ENCODE assay signal across 33 cellular contexts in genomic region chr13:66266348-66266747, GRCh38.
"Had no signal": no experiment of that assay in that cellular context is flagged by ENCODE, and none has a peak within 500 bp of the region (broad histone marks: within the 10 kb centered on the region; RNA-seq: fewer than 3 reads in every experiment).

No MANE protein-coding gene starts in this region.

- H3K36me3 ChIP-seq: adrenal gland, ascending aorta, brain microvascular endothelial cell, breast epithelium, cardiac muscle cell had no signal

- H3K27me3 ChIP-seq: adrenal gland, ascending aorta, body of pancreas, brain microvascular endothelial cell, breast epithelium, cardiac muscle cell had no signal

- H3K27ac ChIP-seq: adrenal gland, ascending aorta, body of pancreas, brain microvascular endothelial cell, breast epithelium, cardiac muscle cell had no signal

- H3K4me1 ChIP-seq: adrenal gland, ascending aorta, body of pancreas, breast epithelium had no signal

- FAIRE-seq: astrocyte, bronchial epithelial cell had no signal

- H3K4me3 ChIP-seq: adrenal gland, ascending aorta, body of pancreas, breast epithelium, cardiac muscle cell had no signal

- H3K9me3 ChIP-seq: adrenal gland, ascending aorta, body of pancreas, breast epithelium had no signal

- ATAC-seq: activated naive CD4-positive, alpha-beta T cell treated with anti-CD3 and anti-CD28 coated beads, Interleukin-2, amount 50 U/mL, for 72 hours; activated naive CD8-positive, alpha-beta T cell treated with anti-CD3 and anti-CD28 coated beads, Interleukin-2, amount 50 U/mL, for 24 hours; activated T-cell treated with anti-CD3 and anti-CD28 coated beads, Interleukin-2, amount 50 U/mL, for 4 hours; activated T-cell treated with anti-CD3 and anti-CD28 coated beads, Interleukin-2, amount 50 U/mL, for 72 hours; activated T-helper 17 cell treated with anti-CD3 and anti-CD28 coated beads, Interleukin-2, amount 50 U/mL, for 72 hours; body of pancreas had no signal

- DNase-seq: activated effector memory CD4-positive, alpha-beta T cell treated with anti-CD3 and anti-CD28 coated beads, Interleukin-2, amount 50 U/mL, for 16 hours; activated effector memory CD4-positive, alpha-beta T cell treated with Interleukin-2 at 50 U/mL for 16 hours; activated gamma-delta T cell; activated gamma-delta T cell treated with Interleukin-2 at 50 U/mL for 16 hours; activated naive CD4-positive, alpha-beta T cell; activated naive CD4-positive, alpha-beta T cell treated with anti-CD3 and anti-CD28 coated beads for 36 hours; activated naive CD4-positive, alpha-beta T cell treated with anti-CD3 and anti-CD28 coated beads, Interleukin-2, amount 10 ng/mL, durations not matched to agents 7 days and 5 days; activated naive CD4-positive, alpha-beta T cell treated with anti-CD3 and anti-CD28 coated beads, Interleukin-2, amount 50 U/mL, for 16 hours; activated naive CD4-positive, alpha-beta T cell treated with Interleukin-2 at 50 U/mL for 16 hours; activated naive CD8-positive, alpha-beta T cell treated with anti-CD3 and anti-CD28 coated beads for 36 hours; activated naive CD8-positive, alpha-beta T cell treated with anti-CD3 and anti-CD28 coated beads, Interleukin-2, amount 10 ng/mL, durations not matched to agents 7 days and 5 days; activated naive CD8-positive, alpha-beta T cell treated with anti-CD3 and anti-CD28 coated beads, Interleukin-2, amount 50 U/mL, for 24 hours; activated T-cell treated with anti-CD3 and anti-CD28 coated beads, Interleukin-2, amount 50 U/mL, for 24 hours; activated T-cell treated with anti-CD3 and anti-CD28 coated beads, Interleukin-2, amount 50 U/mL, for 4 hours; activated T-cell treated with anti-CD3 and anti-CD28 coated beads, Interleukin-2, amount 50 U/mL, for 48 hours; activated T-cell treated with anti-CD3 and anti-CD28 coated beads, Interleukin-2, amount 50 U/mL, for 72 hours; adrenal gland; amniotic stem cell; amygdala; anterior cingulate cortex; aorta; body of pancreas; brain microvascular endothelial cell; caudate nucleus; central memory CD4-positive, alpha-beta T cell; cerebellar nuclear complex had no signal
